ENCODE assay signal across 9 cellular contexts in the genomic region with DNA sequence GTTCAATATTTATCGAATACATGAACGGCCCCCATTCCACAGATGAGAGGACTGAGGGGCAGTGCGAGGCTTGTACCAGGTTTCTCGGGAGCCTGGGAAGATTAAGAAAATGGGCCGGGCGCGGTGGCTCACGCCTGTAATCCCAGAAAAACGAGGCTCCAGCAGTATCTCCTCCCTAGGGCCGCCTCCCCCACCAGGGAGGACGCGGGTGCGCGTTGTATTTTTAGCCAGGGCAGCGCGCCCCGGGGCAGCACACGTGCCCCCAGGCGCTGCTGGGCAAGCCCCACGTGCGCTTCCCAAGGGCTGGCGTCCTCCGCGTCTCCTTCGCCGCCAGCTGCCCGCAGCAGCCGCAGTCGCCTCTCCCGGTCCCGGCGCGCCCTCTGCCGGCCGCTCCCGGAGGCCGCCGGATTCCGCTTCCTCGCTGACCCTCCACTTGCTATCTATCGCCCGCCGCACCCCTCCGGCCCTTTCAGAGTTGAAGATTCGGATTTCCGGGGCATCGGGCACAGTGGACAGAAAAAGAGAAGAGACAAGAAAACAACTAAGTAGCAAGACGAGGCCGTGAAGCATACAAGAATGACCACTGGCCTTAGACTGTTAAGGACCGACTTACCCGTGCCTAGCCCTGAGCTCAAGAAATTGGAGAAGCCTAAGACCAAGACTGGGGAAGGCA. TPM values are rescaled to one million over a fixed set of nuclear protein-coding genes. Genes with fewer than 3 reads are reported as not detected.
DNase-seq lines count a peak whose midpoint lies in the region; ATAC-seq and TF ChIP-seq lines count a peak whose summit lies in the region.
"Had no signal": no experiment of that assay in that cellular context is flagged by ENCODE, and none has a peak within 500 bp of the region (broad histone marks: within the 10 kb centered on the region; RNA-seq: fewer than 3 reads in every experiment).

No MANE protein-coding gene starts in this region.

- peak; percentile 88 for TF ChIP-seq CTCF in nephron progenitor cell (IDR thresholded peaks at IDR 0.05)

- H3K9me3 Mint-ChIP-seq in activated T-helper 17 cell treated with anti-CD3 and anti-CD28 coated beads, Interleukin-2, amount 50 U/mL, for 72 hours = no peaks in the 10 kb centered on the region
- no peaks in the 10 kb centered on the region for H3K9me3 Mint-ChIP-seq in nephron progenitor cell

- ATAC-seq in activated T-helper 17 cell treated with anti-CD3 and anti-CD28 coated beads, Interleukin-2, amount 50 U/mL, for 72 hours (replicated peaks) = peak; percentile 76
- ATAC-seq in HG02623 (IDR thresholded peaks at IDR 0.05; ENCODE audit: unreplicated experiment) = no peak

- peak; percentile 23 for DNase-seq in DMS 273 treated with DMSO at 0.1 percent for 48 hours (lab: John Stamatoyannopoulos, UW)
- peak in 64 of 76 experiments; percentile 40 to 90 (median 72) for DNase-seq in HUDEP-2 (lab: John Stamatoyannopoulos, UW; ENCODE audit: unreplicated experiment in 76 of 76)
- DNase-seq in fibroblast of the conjunctiva (ENCODE audit: low read depth) = peak; percentile 54
- peak; percentile 94 for DNase-seq in nephron progenitor cell

- H3K27ac ChIP-seq in temporal lobe (ENCODE audit: low read depth, low read length) = peak overlapping the region; percentile 44

- peak overlapping the region; percentile 80 for H3K4me3 Mint-ChIP-seq in activated T-helper 17 cell treated with anti-CD3 and anti-CD28 coated beads, Interleukin-2, amount 50 U/mL, for 72 hours
- H3K4me3 Mint-ChIP-seq in nephron progenitor cell = peak overlapping the region; percentile 61

- peaks cover 16% of the 10 kb centered on the region for H3K27me3 Mint-ChIP-seq in activated T-helper 17 cell treated with anti-CD3 and anti-CD28 coated beads, Interleukin-2, amount 50 U/mL, for 72 hours
- H3K27me3 Mint-ChIP-seq in nephron progenitor cell (ENCODE audit: low read depth, poor library complexity) = peaks cover 80% of the 10 kb centered on the region

- no peak overlapping the region for H3K27ac Mint-ChIP-seq in activated T-helper 17 cell treated with anti-CD3 and anti-CD28 coated beads, Interleukin-2, amount 50 U/mL, for 72 hours
- H3K27ac Mint-ChIP-seq in nephron progenitor cell = no peak overlapping the region
- H3K27ac Mint-ChIP-seq: activated naive CD8-positive, alpha-beta T cell had no signal

- H3K4me1 Mint-ChIP-seq in activated T-helper 17 cell treated with anti-CD3 and anti-CD28 coated beads, Interleukin-2, amount 50 U/mL, for 72 hours = peaks cover 5% of the 10 kb centered on the region
- peaks cover 39% of the 10 kb centered on the region for H3K4me1 Mint-ChIP-seq in nephron progenitor cell

- H3K36me3 Mint-ChIP-seq in activated T-helper 17 cell treated with anti-CD3 and anti-CD28 coated beads, Interleukin-2, amount 50 U/mL, for 72 hours (ENCODE audit: low read depth) = no peaks in the 10 kb centered on the region
- H3K36me3 Mint-ChIP-seq in nephron progenitor cell (ENCODE audit: low read depth) = no peaks in the 10 kb centered on the region
- H3K36me3 Mint-ChIP-seq: activated naive CD8-positive, alpha-beta T cell had no signal

TF ChIP-seq in PFSK-1, 5 proteins besides CTCF, POLR2A, EP300 and RAD21:
- TF ChIP-seq SIN3A (IDR thresholded peaks at IDR 0.05; ENCODE audit: borderline replicate concordance, insufficient read depth, low read length) (0 out of 2 replicates have a peak, but pooled peaks have one; percentile 48), FOXP2 (optimal IDR thresholded peaks at IDR 0.05; ENCODE audit: borderline replicate concordance, extremely low read depth, extremely low read length, insufficient read depth) (peak; percentile 85), POLR2AphosphoS5 (IDR thresholded peaks at IDR 0.05; ENCODE audit: low read depth, low read length) (no peak), TAF1 (IDR thresholded peaks at IDR 0.05; ENCODE audit: borderline replicate concordance, insufficient read depth, low read length) (no peak)
- TF ChIP-seq, protein P1, sequence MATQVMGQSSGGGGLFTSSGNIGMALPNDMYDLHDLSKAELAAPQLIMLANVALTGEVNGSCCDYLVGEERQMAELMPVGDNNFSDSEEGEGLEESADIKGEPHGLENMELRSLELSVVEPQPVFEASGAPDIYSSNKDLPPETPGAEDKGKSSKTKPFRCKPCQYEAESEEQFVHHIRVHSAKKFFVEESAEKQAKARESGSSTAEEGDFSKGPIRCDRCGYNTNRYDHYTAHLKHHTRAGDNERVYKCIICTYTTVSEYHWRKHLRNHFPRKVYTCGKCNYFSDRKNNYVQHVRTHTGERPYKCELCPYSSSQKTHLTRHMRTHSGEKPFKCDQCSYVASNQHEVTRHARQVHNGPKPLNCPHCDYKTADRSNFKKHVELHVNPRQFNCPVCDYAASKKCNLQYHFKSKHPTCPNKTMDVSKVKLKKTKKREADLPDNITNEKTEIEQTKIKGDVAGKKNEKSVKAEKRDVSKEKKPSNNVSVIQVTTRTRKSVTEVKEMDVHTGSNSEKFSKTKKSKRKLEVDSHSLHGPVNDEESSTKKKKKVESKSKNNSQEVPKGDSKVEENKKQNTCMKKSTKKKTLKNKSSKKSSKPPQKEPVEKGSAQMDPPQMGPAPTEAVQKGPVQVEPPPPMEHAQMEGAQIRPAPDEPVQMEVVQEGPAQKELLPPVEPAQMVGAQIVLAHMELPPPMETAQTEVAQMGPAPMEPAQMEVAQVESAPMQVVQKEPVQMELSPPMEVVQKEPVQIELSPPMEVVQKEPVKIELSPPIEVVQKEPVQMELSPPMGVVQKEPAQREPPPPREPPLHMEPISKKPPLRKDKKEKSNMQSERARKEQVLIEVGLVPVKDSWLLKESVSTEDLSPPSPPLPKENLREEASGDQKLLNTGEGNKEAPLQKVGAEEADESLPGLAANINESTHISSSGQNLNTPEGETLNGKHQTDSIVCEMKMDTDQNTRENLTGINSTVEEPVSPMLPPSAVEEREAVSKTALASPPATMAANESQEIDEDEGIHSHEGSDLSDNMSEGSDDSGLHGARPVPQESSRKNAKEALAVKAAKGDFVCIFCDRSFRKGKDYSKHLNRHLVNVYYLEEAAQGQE (IDR thresholded peaks at IDR 0.05; ENCODE audit: insufficient read depth in 1 of 2, low read depth in 2 of 2, low read length in 2 of 2) = no peak

RNA-seq across cellular contexts. Expression of a gene that starts 1.9 kb away (rescaled TPM):
- not detected for polyA plus RNA-seq in PFSK-1 (2012; ENCODE audit: insufficient read length, low read depth)
- under 1 TPM; 0.15 to 0.26 TPM for total RNA-seq in activated T-helper 17 cell treated with anti-CD3 and anti-CD28 coated beads, Interleukin-2, amount 50 U/mL, for 72 hours
- 1.2 TPM for total RNA-seq in temporal lobe

RNA-seq across cellular contexts. Expression of a gene that starts 11.1 kb away (rescaled TPM):
- polyA plus RNA-seq in PFSK-1 (2012; ENCODE audit: insufficient read length, low read depth) = 1,521 TPM
- total RNA-seq in activated T-helper 17 cell treated with anti-CD3 and anti-CD28 coated beads, Interleukin-2, amount 50 U/mL, for 72 hours = 100 to 1,000 TPM; 429 to 978 TPM
- 115 TPM for total RNA-seq in temporal lobe

RNA-seq across cellular contexts. Expression of a gene that starts 14.8 kb away (rescaled TPM):
- polyA plus RNA-seq in PFSK-1 (2012; ENCODE audit: insufficient read length, low read depth) = 1.2 TPM
- not detected for total RNA-seq in activated T-helper 17 cell treated with anti-CD3 and anti-CD28 coated beads, Interleukin-2, amount 50 U/mL, for 72 hours
- total RNA-seq in temporal lobe = 0.25 TPM

RNA-seq across cellular contexts. Expression of a gene that starts 18.8 kb away (rescaled TPM):
- polyA plus RNA-seq in PFSK-1 (2012; ENCODE audit: insufficient read length, low read depth) = 191 TPM
- total RNA-seq in activated T-helper 17 cell treated with anti-CD3 and anti-CD28 coated beads, Interleukin-2, amount 50 U/mL, for 72 hours = 10 to 100 TPM; 38.3 to 65.6 TPM
- 25.3 TPM for total RNA-seq in temporal lobe

RNA-seq across cellular contexts. Expression of a gene that starts 32.8 kb away (rescaled TPM):
- polyA plus RNA-seq in PFSK-1 (2012; ENCODE audit: insufficient read length, low read depth) = 54.8 TPM
- total RNA-seq in activated T-helper 17 cell treated with anti-CD3 and anti-CD28 coated beads, Interleukin-2, amount 50 U/mL, for 72 hours = 10 to 100 TPM; 22.9 to 33.0 TPM
- 37.9 TPM for total RNA-seq in temporal lobe

Comparison
In these comparisons a context has a peak if more than half of its experiments do, and no peak if none do; other contexts are left out.
1. DNase-seq: peak in every context shown above with its lines; median percentile 94 in nephron progenitor cell; 72 in HUDEP-2; 54 in fibroblast of the conjunctiva; 23 in DMS 273 treated with DMSO at 0.1 percent for 48 hours.